Comparison of ENCODE assay signal across 8 cellular contexts in genomic region chr2:72325592-72326422, GRCh38.
DNase-seq lines count a peak whose midpoint lies in the region; ATAC-seq, FAIRE-seq and TF ChIP-seq lines count a peak whose summit lies in the region.

No MANE protein-coding gene starts in this region.

- H3K36me3 Mint-ChIP-seq in CD4-positive, alpha-beta T cell (ENCODE audit: low read depth) = no peaks in the 10 kb centered on the region

- H2BK120ac ChIP-seq in H1 (replicated peaks; ENCODE audit: low read depth, low read length) = no peak overlapping the region
- H2BK120ac ChIP-seq in neuronal stem cell (ENCODE audit: low read depth, low read length) = no peak overlapping the region

- TF ChIP-seq EP300 in H1 (IDR thresholded peaks at IDR 0.05; ENCODE audit: borderline replicate concordance in 1 of 2, low read depth in 2 of 2, low read length in 2 of 2) = no peak

- no peaks in the 10 kb centered on the region for H3K27me3 Mint-ChIP-seq in CD4-positive, alpha-beta T cell

- H3K4me2 ChIP-seq in DOHH2 (ENCODE audit: low read length) (no peak overlapping the region), H1 (ENCODE audit: insufficient read depth in 1 of 2, low read depth in 2 of 2, low read length in 2 of 2) (no peak overlapping the region), neuronal stem cell (ENCODE audit: insufficient read depth, low read length, poor library complexity, severe bottlenecking) (no peak overlapping the region)

- no peaks in the 10 kb centered on the region for H3K9me2 ChIP-seq in DOHH2 (replicated peaks; ENCODE audit: control insufficient read depth, low read length)

- no peaks in the 10 kb centered on the region for H3K4me1 ChIP-seq in DOHH2 (ENCODE audit: control insufficient read depth, low read length)
- no peaks in the 10 kb centered on the region for H3K4me1 ChIP-seq in H1 (replicated peaks in 1 of 4; ENCODE audit: control insufficient read depth in 3 of 4, insufficient read depth in 4 of 4, low read length in 3 of 4)
- H3K4me1 ChIP-seq in neuronal stem cell (ENCODE audit: control insufficient read depth in 2 of 2, insufficient read depth in 1 of 2, low read depth in 1 of 2, low read length in 2 of 2) = no peaks in the 10 kb centered on the region

- H3K27ac Mint-ChIP-seq in CD4-positive, alpha-beta T cell = no peak overlapping the region

- no peak overlapping the region for H3K14ac ChIP-seq in H1 (ENCODE audit: insufficient read length)
- H3K14ac ChIP-seq in neuronal stem cell (ENCODE audit: low read length) = no peak overlapping the region

- no peak overlapping the region for H2BK12ac ChIP-seq in H1 (ENCODE audit: low read depth, low read length)
- no peak overlapping the region for H2BK12ac ChIP-seq in neuronal stem cell (ENCODE audit: low read length)

- no peak overlapping the region for H3K23ac ChIP-seq in H1 (ENCODE audit: insufficient read length)
- H3K23ac ChIP-seq in neuronal stem cell (ENCODE audit: low read depth, low read length, poor library complexity) = no peak overlapping the region

- H3K36me3 ChIP-seq in DOHH2 (ENCODE audit: control insufficient read depth, low read length) (no peaks in the 10 kb centered on the region), H1 (ENCODE audit: control insufficient read depth in 2 of 4, insufficient read depth in 4 of 4, low read length in 3 of 4) (no peaks in the 10 kb centered on the region), neuronal stem cell (replicated peaks in 1 of 2; ENCODE audit: control insufficient read depth in 2 of 2, insufficient read depth in 2 of 2, low read length in 2 of 2) (no peaks in the 10 kb centered on the region)

- H3K9ac ChIP-seq in H1 (replicated peaks in 1 of 4; ENCODE audit: extremely low read depth in 1 of 4, low read depth in 3 of 4, low read length in 3 of 4) (no peak overlapping the region), neuronal stem cell (ENCODE audit: low read depth, low read length, poor library complexity) (no peak overlapping the region)

- H3K4ac ChIP-seq in H1 (replicated peaks; ENCODE audit: insufficient read length, low read depth, low read length) (no peak overlapping the region), neuronal stem cell (ENCODE audit: low read length) (no peak overlapping the region)

- peak; percentile 14 for DNase-seq in GM20000 (ENCODE audit: low spot score)
- DNase-seq in Kasumi-1 (lab: John Stamatoyannopoulos, UW) = peak; percentile 20 to 37
- peak; percentile 13 to 86 for DNase-seq in H1 (ENCODE audit: low read depth in 1 of 2, low spot score in 2 of 2)
- DNase-seq in neuronal stem cell (ENCODE audit: low spot score) = peak; percentile 11
- no peak for DNase-seq in GM19238 (ENCODE audit: insufficient read length, low spot score)
- DNase-seq in NCI-H510A (lab: John Stamatoyannopoulos, UW) = no peak
- DNase-seq in CD4-positive, alpha-beta T cell = no peak

- intact Hi-C loops in CD4-positive, alpha-beta T cell (cut with DNase I, micrococcal nuclease) = no loop called here

- peak; percentile 70 to 79 for TF ChIP-seq RAD21 in H1 (IDR thresholded peaks at IDR 0.05 in 1 of 2, conservative IDR thresholded peaks at IDR 0.05 in 1 of 2; ENCODE audit: low read depth in 2 of 2, low read length in 2 of 2)

- H3K18ac ChIP-seq in H1 (ENCODE audit: extremely low read depth, low read length) (no peak overlapping the region), neuronal stem cell (ENCODE audit: low read length) (no peak overlapping the region)

- peak; percentile 62 for FAIRE-seq in H1 (lab: Jason Lieb, UNC)

- no peak overlapping the region for H3K56ac ChIP-seq in H1 (replicated peaks; ENCODE audit: insufficient read length, low read depth, low read length)

- POLR2A ChIA-PET in H1 (lab: Charles Lee; ENCODE audit: partially characterized antibody) = no interaction called here
- POLR2A ChIA-PET in CD4-positive, alpha-beta T cell (lab: Charles Lee) = no interaction called here

- no peaks in the 10 kb centered on the region for H3K9me3 ChIP-seq in DOHH2 (ENCODE audit: control insufficient read depth, insufficient read depth, low read length)
- no peaks in the 10 kb centered on the region for H3K9me3 ChIP-seq in H1 (ENCODE audit: insufficient read depth in 2 of 2, low read depth in 1 of 2, low read length in 1 of 2)
- H3K9me3 ChIP-seq in neuronal stem cell (replicated peaks in 1 of 2; ENCODE audit: control insufficient read depth in 2 of 2, insufficient read depth in 1 of 2, low read depth in 1 of 2, low read length in 2 of 2) = no peaks in the 10 kb centered on the region
- H3K9me3 ChIP-seq in CD4-positive, alpha-beta T cell (ENCODE audit: control insufficient read depth, low read length) = no peaks in the 10 kb centered on the region

- no peaks in the 10 kb centered on the region for H3K23me2 ChIP-seq in H1 (ENCODE audit: low read depth, low read length)

- no peak overlapping the region for H3K27ac ChIP-seq in DOHH2 (ENCODE audit: low read depth, low read length)
- H3K27ac ChIP-seq in H1 (ENCODE audit: low read depth, low read length) = no peak overlapping the region
- H3K27ac ChIP-seq in neuronal stem cell (replicated peaks; ENCODE audit: low read length) = no peak overlapping the region
- H3K27ac ChIP-seq in CD4-positive, alpha-beta T cell (ENCODE audit: low read depth, low read length) = no peak overlapping the region

- H2BK15ac ChIP-seq in H1 (ENCODE audit: low read length) = no peak overlapping the region
- H2BK15ac ChIP-seq in neuronal stem cell (ENCODE audit: low read length) = no peak overlapping the region

- H4K20me1 ChIP-seq in DOHH2 (ENCODE audit: control insufficient read depth, insufficient read depth, low read depth, low read length) (no peaks in the 10 kb centered on the region), H1 (replicated peaks in 1 of 2; ENCODE audit: control insufficient read depth in 1 of 2, insufficient read depth in 2 of 2, low read length in 2 of 2) (no peaks in the 10 kb centered on the region)

- no peak overlapping the region for H2BK5ac ChIP-seq in H1 (ENCODE audit: low read depth, low read length)
- H2BK5ac ChIP-seq in neuronal stem cell (ENCODE audit: low read length) = no peak overlapping the region

- no peaks in the 10 kb centered on the region for H3F3A ChIP-seq in DOHH2 (ENCODE audit: control insufficient read depth, insufficient read depth)

- H2AK5ac ChIP-seq in H1 (ENCODE audit: low read depth, low read length) = no peak overlapping the region
- no peak overlapping the region for H2AK5ac ChIP-seq in neuronal stem cell (ENCODE audit: low read depth, low read length)

- H4K5ac ChIP-seq in H1 (ENCODE audit: insufficient read length, low read depth, low read length) = no peak overlapping the region

- H4K91ac ChIP-seq in H1 (replicated peaks; ENCODE audit: insufficient read length, low read length) = no peak overlapping the region
- H4K91ac ChIP-seq in neuronal stem cell (ENCODE audit: low read depth, low read length, poor library complexity) = no peak overlapping the region

- no peak overlapping the region for H3K4me3 ChIP-seq in DOHH2 (ENCODE audit: low read length)
- no peak overlapping the region for H3K4me3 ChIP-seq in H1 (ENCODE audit: extremely low read depth in 1 of 4, insufficient read depth in 2 of 4, low read depth in 3 of 4, low read length in 4 of 4)
- no peak overlapping the region for H3K4me3 ChIP-seq in neuronal stem cell (ENCODE audit: low read length in 2 of 2)

- H3K79me2 ChIP-seq in DOHH2 (ENCODE audit: control insufficient read depth, low read length) = no peaks in the 10 kb centered on the region
- no peaks in the 10 kb centered on the region for H3K79me2 ChIP-seq in H1 (ENCODE audit: control insufficient read depth in 1 of 2, insufficient read depth in 2 of 2, low read length in 2 of 2)

- H2AFZ ChIP-seq in H1 (ENCODE audit: low read length) (no peak overlapping the region), neuronal stem cell (ENCODE audit: low read length) (no peak overlapping the region)

- no peak overlapping the region for H2BK20ac ChIP-seq in H1 (ENCODE audit: low read length)

- no peaks in the 10 kb centered on the region for H3K4me1 Mint-ChIP-seq in CD4-positive, alpha-beta T cell (ENCODE audit: low read depth)

- H4K8ac ChIP-seq in H1 (ENCODE audit: extremely low read depth, insufficient read depth, low read length) (no peak overlapping the region), neuronal stem cell (ENCODE audit: low read depth, low read length) (no peak overlapping the region)

- peaks cover 5% of the 10 kb centered on the region for H3K9me3 Mint-ChIP-seq in CD4-positive, alpha-beta T cell

- TF ChIP-seq CTCF in DOHH2 (IDR thresholded peaks at IDR 0.05; ENCODE audit: low read depth, low read length, poor library complexity, severe bottlenecking) (peak; percentile 77), GM20000 (IDR thresholded peaks at IDR 0.05; ENCODE audit: extremely low read depth, missing control alignments) (peak; percentile 73), H1 (IDR thresholded peaks at IDR 0.05; ENCODE audit: control extremely low read depth in 1 of 3, insufficient read depth in 1 of 3, low read depth in 1 of 3, low read length in 3 of 3) (peak; percentile 39 to 83 (median 76))
- no peak for TF ChIP-seq CTCF in CD4-positive, alpha-beta T cell (IDR thresholded peaks at IDR 0.05)

- 78% methylated on average over 8 of the region's 8 CpGs; no CpG with 5 or more reads in 1 of the 2 experiments for WGBS in H1 (ENCODE audit: extremely low coverage in 1 of 2, insufficient coverage in 1 of 2, insufficient read length in 1 of 2, insufficient replicate concordance in 2 of 2, low coverage in 1 of 2, low lambda C conversion rate in 2 of 2, missing lambda C conversion rate in 1 of 2), 2 experiments
- no CpG with 5 or more reads among the region's 8 CpGs for WGBS in neuronal stem cell (ENCODE audit: extremely low coverage in 2 of 2, insufficient read length in 2 of 2, insufficient replicate concordance in 1 of 2), 2 donors

- CTCF ChIA-PET in H1 (lab: Charles Lee; ENCODE audit: partially characterized antibody) = interaction anchor here (0.5 to 2.8 kb wide), 43 partner anchors 8 to 524 kb away, joined by 3 to 38 read pairs (median 4); no protein-coding TSS in a partner anchor
- CTCF ChIA-PET in CD4-positive, alpha-beta T cell (lab: Charles Lee) = no interaction called here

- no peak overlapping the region for H3K4me3 Mint-ChIP-seq in CD4-positive, alpha-beta T cell

- no peak for ATAC-seq in CD4-positive, alpha-beta T cell (ENCODE audit: poor library complexity)

- H3K79me1 ChIP-seq in H1 (ENCODE audit: low read depth, low read length) (no peaks in the 10 kb centered on the region), neuronal stem cell (ENCODE audit: low read depth, low read length) (no peaks in the 10 kb centered on the region)

- no peak for TF ChIP-seq POLR2A in H1 (IDR thresholded peaks at IDR 0.05; ENCODE audit: control extremely low read depth in 1 of 2, low read depth in 2 of 2, low read length in 2 of 2)

- H3K27me3 ChIP-seq in DOHH2 (ENCODE audit: control insufficient read depth, low read length) (no peaks in the 10 kb centered on the region), H1 (replicated peaks in 1 of 4; ENCODE audit: control insufficient read depth in 3 of 4, extremely low read depth in 1 of 4, insufficient read depth in 3 of 4, low read length in 3 of 4) (no peaks in the 10 kb centered on the region), neuronal stem cell (ENCODE audit: control insufficient read depth in 3 of 3, insufficient read depth in 3 of 3, low read depth in 1 of 3, low read length in 3 of 3) (no peaks in the 10 kb centered on the region)
- H3K27me3 ChIP-seq in CD4-positive, alpha-beta T cell (ENCODE audit: control insufficient read depth, insufficient read depth, low read length) = no peaks in the 10 kb centered on the region

Comparison
In these comparisons a context has a peak if more than half of its experiments do, and no peak if none do; other contexts are left out.
1. DNase-seq: peak in GM20000 (single experiment), Kasumi-1 (2 of 2), H1 (2 of 2) and neuronal stem cell (single experiment); none in GM19238 (single experiment), NCI-H510A (single experiment) and CD4-positive, alpha-beta T cell (0 of 10).